ENCODE assay signal across 27 cellular contexts in genomic region chr11:35750315-35750714, GRCh38.
"Had no signal": no experiment of that assay in that cellular context is flagged by ENCODE, and none has a peak within 500 bp of the region (broad histone marks: within the 10 kb centered on the region; RNA-seq: fewer than 3 reads in every experiment).

No MANE protein-coding gene starts in this region.

- H3K36me3 ChIP-seq: esophagus squamous epithelium, heart right ventricle, neural progenitor cell, prostate gland, tibial artery had no signal

- H3K9me3 ChIP-seq: esophagus squamous epithelium, mucosa of descending colon, prostate gland, testis, tibial artery had no signal

- H3K4me3 ChIP-seq: coronary artery, esophagus squamous epithelium, heart right ventricle, lung, mucosa of descending colon, neural progenitor cell, prostate gland, skin epidermis, testis, tibial artery had no signal

- H3K4me2 ChIP-seq: neural progenitor cell had no signal

- H3K4me1 ChIP-seq: prostate gland, testis had no signal

- ATAC-seq: heart right ventricle; left colon; left ventricle myocardium superior; mucosa of descending colon; natural killer cell treated with Interleukin-12 subunit alpha and Interleukin-12 subunit beta and Interleukin-15 and Interleukin-18, amount 100 ng/mL, for 72 hours; right cardiac atrium; stimulated activated memory B cell treated with anti-CD40 and anti-IgM and Interleukin-4, amounts not matched to agents 10 μg/mL and 1 μg/mL and 100 μg/mL, for 72 hours; stimulated activated naive CD8-positive, alpha-beta T cell treated with anti-CD3 and anti-CD28 coated beads, Interleukin-15, Interleukin-2, amounts not matched to agents 100 U/mL and 50 U/mL, for 24 hours had no signal

- H2AFZ ChIP-seq: neural progenitor cell had no signal

- H3K27me3 ChIP-seq: esophagus squamous epithelium, heart right ventricle, neural progenitor cell, testis, tibial artery had no signal

- H3K9ac ChIP-seq: neural progenitor cell had no signal

- DNase-seq: dermis blood vessel endothelial cell; effector memory CD4-positive, alpha-beta T cell; esophagus squamous epithelium; foreskin melanocyte; glutamatergic neuron; heart right ventricle; hypothalamus; immature natural killer cell; islet precursor cell; kidney glomerular epithelial cell; left colon; left ventricle myocardium superior; mucosa of descending colon; naive B cell; right cardiac atrium; stimulated activated CD4-positive, alpha-beta T cell treated with anti-CD3 and anti-CD28 coated beads, Interleukin-4, amount 100 ng/mL, for 4 hours; stimulated activated naive CD8-positive, alpha-beta T cell treated with anti-CD3 and anti-CD28 coated beads, Interleukin-15, Interleukin-2, amounts not matched to agents 100 U/mL and 50 U/mL, for 24 hours; substantia nigra; testis; tibial artery had no signal

- H3K27ac ChIP-seq: coronary artery, esophagus squamous epithelium, heart right ventricle, neural progenitor cell, prostate gland, skin epidermis, testis, tibial artery had no signal
